ENCODE assay signal across 22 cellular contexts in the genomic region with DNA sequence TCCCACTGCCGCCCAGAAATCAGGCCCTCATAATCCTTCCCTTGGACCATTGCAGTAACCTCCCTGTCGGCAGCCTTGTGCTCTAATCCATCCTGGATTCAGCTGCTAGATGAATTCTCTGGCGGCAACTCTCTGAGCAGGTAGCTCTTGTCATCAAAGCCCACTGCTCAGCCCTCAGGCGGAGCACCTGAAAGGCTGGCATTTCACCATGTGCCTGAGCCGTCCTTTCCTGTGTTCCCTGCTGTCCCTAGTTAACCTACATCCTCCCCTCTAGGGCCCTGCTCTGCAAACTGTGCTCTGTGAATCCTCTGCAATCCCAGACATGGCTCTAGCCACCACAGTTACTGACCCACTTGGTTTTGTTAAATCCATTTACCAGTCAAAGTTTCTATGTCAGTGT.
"Had no signal": no experiment of that assay in that cellular context is flagged by ENCODE, and none has a peak within 500 bp of the region (broad histone marks: within the 10 kb centered on the region; RNA-seq: fewer than 3 reads in every experiment).

No MANE protein-coding gene starts in this region.

- H3K27ac Mint-ChIP-seq: mesothelial cell of epicardium; naive B cell; natural killer cell; stimulated activated effector memory CD8-positive, alpha-beta T cell treated with anti-CD3 and anti-CD28 coated beads, Interleukin-12 subunit alpha, Interleukin-12 subunit beta, amount 100 ng/mL, for 72 hours; stimulated activated naive CD8-positive, alpha-beta T cell treated with anti-CD3 and anti-CD28 coated beads, Interleukin-15, Interleukin-2, amounts not matched to agents 100 ng/mL and 50 ng/mL, for 24 hours had no signal

- H3K9me3 Mint-ChIP-seq: natural killer cell; stimulated activated naive CD8-positive, alpha-beta T cell treated with anti-CD3 and anti-CD28 coated beads, Interleukin-15, Interleukin-2, amounts not matched to agents 100 ng/mL and 50 ng/mL, for 24 hours had no signal

- ATAC-seq: left ventricle myocardium superior; natural killer cell; pancreas; right cardiac atrium; sciatic nerve; stimulated activated effector memory CD8-positive, alpha-beta T cell treated with anti-CD3 and anti-CD28 coated beads, Interleukin-12 subunit alpha, Interleukin-12 subunit beta, amount 100 ng/mL, for 72 hours had no signal

- H3K27me3 Mint-ChIP-seq: naive B cell; stimulated activated naive CD8-positive, alpha-beta T cell treated with anti-CD3 and anti-CD28 coated beads, Interleukin-15, Interleukin-2, amounts not matched to agents 100 ng/mL and 50 ng/mL, for 24 hours had no signal

- H3K36me3 Mint-ChIP-seq: mesothelial cell of epicardium; natural killer cell; stimulated activated effector memory CD8-positive, alpha-beta T cell treated with anti-CD3 and anti-CD28 coated beads, Interleukin-12 subunit alpha, Interleukin-12 subunit beta, amount 100 ng/mL, for 72 hours had no signal

- DNase-seq: islet precursor cell; left ventricle myocardium superior; mesendoderm; naive B cell; natural killer cell; nucleus accumbens; pancreas; posterior cingulate gyrus; retina; right cardiac atrium; stimulated activated CD4-positive, alpha-beta T cell treated with anti-CD3 and anti-CD28 coated beads, Interleukin-12 subunit alpha, Interleukin-12 subunit beta, amount 100 ng/mL, for 4 hours; stimulated activated CD4-positive, alpha-beta T cell treated with anti-CD3 and anti-CD28 coated beads, Interleukin-15, amount 100 ng/mL, for 24 hours; stimulated activated CD4-positive, alpha-beta T cell treated with anti-CD3 and anti-CD28 coated beads, Interleukin-2, amount 100 ng/mL, for 24 hours; stimulated activated CD4-positive, alpha-beta T cell treated with anti-CD3 and anti-CD28 coated beads, Interleukin-4, amount 100 ng/mL, for 1 hour; stimulated activated naive CD4-positive, alpha-beta T cell; tibial artery; trophoblast cell; uterus had no signal

- H3K4me1 Mint-ChIP-seq: mesothelial cell of epicardium; naive B cell; natural killer cell; stimulated activated effector memory CD8-positive, alpha-beta T cell treated with anti-CD3 and anti-CD28 coated beads, Interleukin-12 subunit alpha, Interleukin-12 subunit beta, amount 100 ng/mL, for 72 hours had no signal

- H3K4me3 Mint-ChIP-seq: mesothelial cell of epicardium; naive B cell; natural killer cell; stimulated activated effector memory CD8-positive, alpha-beta T cell treated with anti-CD3 and anti-CD28 coated beads, Interleukin-12 subunit alpha, Interleukin-12 subunit beta, amount 100 ng/mL, for 72 hours; stimulated activated naive CD8-positive, alpha-beta T cell treated with anti-CD3 and anti-CD28 coated beads, Interleukin-15, Interleukin-2, amounts not matched to agents 100 ng/mL and 50 ng/mL, for 24 hours had no signal
